Comparison of ENCODE assay signal across 9 cellular contexts in genomic region chr1:5341471-5341870, GRCh38.
"Had no signal": no experiment of that assay in that cellular context is flagged by ENCODE, and none has a peak within 500 bp of the region (broad histone marks: within the 10 kb centered on the region; RNA-seq: fewer than 3 reads in every experiment).

No MANE protein-coding gene starts in this region.

- H3K9me3 ChIP-seq: HAP-1 had no signal

- ATAC-seq: HCT116, HepG2 had no signal

- H3K27ac ChIP-seq: GM23248, HL-60 had no signal

- H3K4me1 ChIP-seq: HAP-1 had no signal

- H3K4me3 ChIP-seq: GM23248, HAP-1 had no signal

- H3K27ac Mint-ChIP-seq: HFFc6 had no signal

- H3K36me3 ChIP-seq: HAP-1 had no signal

- H3K9ac ChIP-seq: GM23248 had no signal

- H2AFZ ChIP-seq: GM23248 had no signal

- H3K36me3 Mint-ChIP-seq: IgD-negative memory B cell had no signal

- H3K27me3 Mint-ChIP-seq: IgD-negative memory B cell had no signal

- H3K4me3 Mint-ChIP-seq: HFFc6, IgD-negative memory B cell had no signal

- DNase-seq: GM23248, GOT3, HFFc6, KBM-7 had no signal

- H3K4me1 Mint-ChIP-seq: IgD-negative memory B cell had no signal
